In the genomic region with DNA sequence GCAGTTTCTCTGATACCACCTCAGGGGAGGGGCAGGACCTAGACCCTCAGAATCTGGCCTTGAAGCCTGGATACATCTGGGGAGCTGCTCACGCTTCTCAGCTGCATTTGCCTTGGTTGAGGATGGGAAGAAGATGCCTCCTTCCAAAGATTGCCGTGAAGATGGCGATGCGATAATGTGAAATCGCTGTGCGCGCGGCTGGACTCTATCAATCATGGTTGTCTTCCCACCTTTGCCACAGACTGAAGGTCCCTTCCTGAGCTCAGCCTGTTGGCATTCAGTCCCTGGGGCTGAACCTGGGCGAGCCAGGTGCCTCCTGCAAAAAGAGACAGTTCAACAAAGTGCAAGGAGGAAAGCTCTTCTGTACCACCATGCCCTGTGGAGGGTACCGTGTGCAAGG, we compare ENCODE assay signal across 22 cellular contexts.
DNase-seq lines count a peak whose midpoint lies in the region; ATAC-seq, FAIRE-seq and TF ChIP-seq lines count a peak whose summit lies in the region.
"Had no signal": no experiment of that assay in that cellular context is flagged by ENCODE, and none has a peak within 500 bp of the region (broad histone marks: within the 10 kb centered on the region; RNA-seq: fewer than 3 reads in every experiment).

No MANE protein-coding gene starts in this region.

- H3K4me3 Mint-ChIP-seq in MCF 10A (ENCODE audit: unreplicated experiment) (peak overlapping the region; percentile 21), progenitor cell of endocrine pancreas (ENCODE audit: low read depth) (no peak overlapping the region), WTC11 (no peak overlapping the region)
- H3K4me3 Mint-ChIP-seq: activated CD4-positive, alpha-beta memory T cell treated with anti-CD3 and anti-CD28 coated beads, Interleukin-2, amount 10 ng/mL, durations not matched to agents 7 days and 5 days; activated naive CD8-positive, alpha-beta T cell treated with anti-CD3 and anti-CD28 coated beads for 36 hours; activated T-cell treated with anti-CD3 and anti-CD28 coated beads, Interleukin-2, amount 50 U/mL, for 4 hours; nephron progenitor cell had no signal

- no peak for TF ChIP-seq CTCF in MCF 10A (IDR thresholded peaks at IDR 0.05; ENCODE audit: unreplicated experiment)
- TF ChIP-seq CTCF in mammary epithelial cell (conservative IDR thresholded peaks at IDR 0.05 in 1 of 2, IDR thresholded peaks at IDR 0.05 in 1 of 2; ENCODE audit: extremely low read depth in 1 of 2, insufficient read depth in 1 of 2, low read depth in 1 of 2, low read length in 2 of 2), result no peak
- TF ChIP-seq CTCF in HepG2 (CRISPR knock-in tag; IDR thresholded peaks at IDR 0.05), result no peak
- no peak for TF ChIP-seq CTCF in progenitor cell of endocrine pancreas (IDR thresholded peaks at IDR 0.05; ENCODE audit: unreplicated experiment)
- TF ChIP-seq CTCF in uterus (IDR thresholded peaks at IDR 0.05), result no peak
- TF ChIP-seq CTCF in WTC11 (IDR thresholded peaks at IDR 0.05), result no peak

- TF ChIP-seq EP300 in HepG2 (IDR thresholded peaks at IDR 0.05; ENCODE audit: low read depth in 2 of 2, low read length in 2 of 2), result no peak
- no peak for TF ChIP-seq EP300 in HepG2 (CRISPR knock-in tag; IDR thresholded peaks at IDR 0.05; ENCODE audit: borderline replicate concordance)

- H3K27me3 ChIP-seq in mammary epithelial cell (ENCODE audit: insufficient read depth, low read length) (no peaks in the 10 kb centered on the region), HepG2 (ENCODE audit: control insufficient read depth in 1 of 2, insufficient read depth in 2 of 2, low read length in 2 of 2) (no peaks in the 10 kb centered on the region), uterus (no peaks in the 10 kb centered on the region)
- H3K27me3 ChIP-seq: BE2C had no signal

- H3K79me2 ChIP-seq in mammary epithelial cell (ENCODE audit: insufficient read depth, low read length) (no peaks in the 10 kb centered on the region), HepG2 (ENCODE audit: insufficient read depth, low read length) (peaks cover 5% of the 10 kb centered on the region)

- no peak overlapping the region for H3K4me3 ChIP-seq in mammary epithelial cell (replicated peaks in 1 of 3; ENCODE audit: insufficient read depth in 1 of 3, low read depth in 2 of 3, low read length in 3 of 3)
- H3K4me3 ChIP-seq in HepG2 (replicated peaks in 1 of 3; ENCODE audit: insufficient read depth in 1 of 3, low read depth in 2 of 3, low read length in 3 of 3), result no peak overlapping the region; a peak in 1 of 6 replicates
- no peak overlapping the region for H3K4me3 ChIP-seq in uterus

- in situ Hi-C loops in mammary epithelial cell (cut with MboI; ENCODE audit: low sequenced_read_pairs in 2 of 2), result no loop called here
- in situ Hi-C loops in HepG2 (cut with HindIII; ENCODE audit: extremely low pct_ligation_motif_present, low pct_unique_long_range_greater_than_20kb), result no loop called here

- ATAC-seq in HepG2 (no peak), WTC11 (no peak), GM21576 (IDR thresholded peaks at IDR 0.05; ENCODE audit: unreplicated experiment) (no peak)
- ATAC-seq: activated T-cell treated with anti-CD3 and anti-CD28 coated beads, Interleukin-2, amount 50 U/mL, for 4 hours had no signal

- H3K4me1 ChIP-seq in mammary epithelial cell (ENCODE audit: insufficient read depth, low read length), result peaks cover 41% of the 10 kb centered on the region
- H3K4me1 ChIP-seq in HepG2 (ENCODE audit: insufficient read depth, low read length), result peaks cover 78% of the 10 kb centered on the region
- peaks cover 9 to 14% of the 10 kb centered on the region in 2 donors for H3K4me1 ChIP-seq in uterus
- H3K4me1 ChIP-seq: BE2C had no signal

- BruUV-seq in MCF 10A (replicated peaks; lab: Mats Ljungman, UMichigan), result no TSS peak
- BruUV-seq in mammary epithelial cell (replicated peaks; lab: Mats Ljungman, UMichigan), result no TSS peak
- BruUV-seq in HepG2 (replicated peaks; lab: Mats Ljungman, UMichigan), result no TSS peak

- H3K27ac ChIP-seq in mammary epithelial cell (ENCODE audit: insufficient read depth, low read depth, low read length) (no peak overlapping the region), HepG2 (ENCODE audit: extremely low read length, insufficient read depth, low read length) (peak overlapping the region; percentile 72), uterus (peak overlapping the region; percentile 88 to 94)
- H3K27ac ChIP-seq: 22Rv1, WERI-Rb-1 had no signal

- TF ChIP-seq POLR2A in HepG2 (IDR thresholded peaks at IDR 0.05; ENCODE audit: insufficient read depth in 1 of 2, low read depth in 2 of 2, low read length in 2 of 2) (no peak), uterus (IDR thresholded peaks at IDR 0.05) (no peak)

- H3K9me3 ChIP-seq in mammary epithelial cell (replicated peaks; ENCODE audit: insufficient read depth, low read length) (no peaks in the 10 kb centered on the region), HepG2 (ENCODE audit: low read length) (no peaks in the 10 kb centered on the region), uterus (no peaks in the 10 kb centered on the region)
- H3K9me3 ChIP-seq: BE2C had no signal

- H3K9me3 Mint-ChIP-seq in MCF 10A (ENCODE audit: unreplicated experiment) (no peaks in the 10 kb centered on the region), progenitor cell of endocrine pancreas (ENCODE audit: low read depth) (no peaks in the 10 kb centered on the region), WTC11 (no peaks in the 10 kb centered on the region)
- H3K9me3 Mint-ChIP-seq: activated CD4-positive, alpha-beta memory T cell treated with anti-CD3 and anti-CD28 coated beads, Interleukin-2, amount 10 ng/mL, durations not matched to agents 7 days and 5 days; activated naive CD8-positive, alpha-beta T cell treated with anti-CD3 and anti-CD28 coated beads for 36 hours; activated T-cell treated with anti-CD3 and anti-CD28 coated beads, Interleukin-2, amount 50 U/mL, for 4 hours; nephron progenitor cell had no signal

- POLR2A ChIA-PET in MCF 10A (lab: Yijun Ruan, JAX) (interaction anchor here (0.5 to 6.2 kb wide), 27 partner anchors 9 to 198 kb away, joined by 3 to 107 read pairs (median 6); no protein-coding TSS in a partner anchor), HepG2 (lab: Yijun Ruan, JAX) (interaction anchor here (0.7 to 1.3 kb wide), 2 partner anchors 14 to 242 kb away, joined by 3 to 4 read pairs; a partner anchor contains a TSS), WTC11 (lab: Charles Lee) (no interaction called here)

- H3K27me3 Mint-ChIP-seq in MCF 10A (ENCODE audit: insufficient read depth, unreplicated experiment) (no peaks in the 10 kb centered on the region), progenitor cell of endocrine pancreas (no peaks in the 10 kb centered on the region), WTC11 (ENCODE audit: low read depth) (no peaks in the 10 kb centered on the region; the same call in 1 of the 2 replicates)

- H3K9ac ChIP-seq in mammary epithelial cell (ENCODE audit: insufficient read depth, low read length) (no peak overlapping the region), HepG2 (ENCODE audit: insufficient read depth, low read depth, low read length) (no peak overlapping the region)

- H4K20me1 ChIP-seq in mammary epithelial cell (ENCODE audit: insufficient read depth, low read length) (no peaks in the 10 kb centered on the region), HepG2 (ENCODE audit: insufficient read depth, low read length) (no peaks in the 10 kb centered on the region)

- H3K27ac Mint-ChIP-seq in MCF 10A (ENCODE audit: low read depth, unreplicated experiment) (peak overlapping the region; percentile 91), progenitor cell of endocrine pancreas (peak overlapping the region; percentile 33), WTC11 (no peak overlapping the region)
- H3K27ac Mint-ChIP-seq: activated CD4-positive, alpha-beta memory T cell treated with anti-CD3 and anti-CD28 coated beads, Interleukin-2, amount 10 ng/mL, durations not matched to agents 7 days and 5 days; activated naive CD8-positive, alpha-beta T cell treated with anti-CD3 and anti-CD28 coated beads for 36 hours; nephron progenitor cell had no signal

- dilution Hi-C loops in mammary epithelial cell (cut with HindIII; ENCODE audit: low sequenced_read_pairs), result loop anchor here (5.0 kb wide), 1 partner anchor 191 kb away; no protein-coding TSS in a partner anchor

- H2AFZ ChIP-seq in mammary epithelial cell (ENCODE audit: low read depth, low read length) (no peak overlapping the region), HepG2 (ENCODE audit: low read length) (no peak overlapping the region)

- no peaks in the 10 kb centered on the region for H3K36me3 ChIP-seq in mammary epithelial cell (ENCODE audit: insufficient read depth, low read length)
- no peaks in the 10 kb centered on the region for H3K36me3 ChIP-seq in HepG2 (replicated peaks in 1 of 2; ENCODE audit: control insufficient read depth in 1 of 2, insufficient read depth in 2 of 2, low read length in 2 of 2)
- H3K36me3 ChIP-seq in uterus, result no peaks in the 10 kb centered on the region
- H3K36me3 ChIP-seq: BE2C, WERI-Rb-1 had no signal

- no peak for DNase-seq in MCF 10A (ENCODE audit: unreplicated experiment)
- no peak for DNase-seq in mammary epithelial cell
- DNase-seq in HepG2 (ENCODE audit: low spot score), result no peak
- no peak for DNase-seq in progenitor cell of endocrine pancreas (ENCODE audit: low spot score, unreplicated experiment)
- no peak for DNase-seq in uterus
- DNase-seq in WTC11 (ENCODE audit: low spot score), result no peak
- DNase-seq in amniotic stem cell (lab: John Stamatoyannopoulos, UW), result no peak
- DNase-seq: activated CD4-positive, alpha-beta memory T cell treated with anti-CD3 and anti-CD28 coated beads, Interleukin-2, amount 10 ng/mL, durations not matched to agents 7 days and 5 days; activated naive CD8-positive, alpha-beta T cell treated with anti-CD3 and anti-CD28 coated beads for 36 hours; activated T-cell treated with anti-CD3 and anti-CD28 coated beads, Interleukin-2, amount 50 U/mL, for 4 hours; BE2C; erythroblast; NCI-H1105; NCI-H524; nephron progenitor cell; retina; T-helper 2 cell; WERI-Rb-1 had no signal

- H3K4me2 ChIP-seq in mammary epithelial cell (ENCODE audit: insufficient read depth, low read depth, low read length) (no peak overlapping the region), HepG2 (ENCODE audit: low read depth, low read length) (0 out of 2 replicates have a peak overlapping the region, but pooled peaks have one; percentile 29)

- H3K36me3 Mint-ChIP-seq in MCF 10A (ENCODE audit: insufficient read depth, unreplicated experiment), result peaks cover 6% of the 10 kb centered on the region
- H3K36me3 Mint-ChIP-seq in progenitor cell of endocrine pancreas (ENCODE audit: insufficient read depth), result no peaks in the 10 kb centered on the region
- no peaks in the 10 kb centered on the region for H3K36me3 Mint-ChIP-seq in WTC11
- H3K36me3 Mint-ChIP-seq: activated naive CD8-positive, alpha-beta T cell treated with anti-CD3 and anti-CD28 coated beads for 36 hours had no signal

- H3K4me1 Mint-ChIP-seq in MCF 10A (ENCODE audit: insufficient read depth, unreplicated experiment), result peaks cover 43% of the 10 kb centered on the region
- peaks cover 26% of the 10 kb centered on the region for H3K4me1 Mint-ChIP-seq in progenitor cell of endocrine pancreas (ENCODE audit: low read depth)
- peaks cover 27% of the 10 kb centered on the region for H3K4me1 Mint-ChIP-seq in WTC11

- CTCF ChIA-PET in MCF 10A (lab: Yijun Ruan, JAX) (interaction anchor here (0.6 to 2.1 kb wide), 5 partner anchors 10 to 173 kb away, joined by 3 to 16 read pairs (median 7); no protein-coding TSS in a partner anchor), mammary epithelial cell (lab: Charles Lee; ENCODE audit: low non-redundant PET) (no interaction called here), HepG2 (lab: Yijun Ruan, JAX; ENCODE audit: low intra/inter-chr PET ratio, low total read pairs) (no interaction called here), WTC11 (lab: Charles Lee) (interaction anchor here (1.0 kb wide), 1 partner anchor 110 kb away, joined by 3 read pairs; no protein-coding TSS in a partner anchor)

- intact Hi-C loops in MCF 10A (cut with micrococcal nuclease), result no loop called here
- intact Hi-C loops in mammary epithelial cell (cut with micrococcal nuclease), result no loop called here
- intact Hi-C loops in HepG2 (cut with micrococcal nuclease; ENCODE audit: unreplicated experiment), result no loop called here
- intact Hi-C loops in uterus (cut with DNase I; ENCODE audit: low total_unique reads), result no loop called here

- no peak for TF ChIP-seq RAD21 in HepG2 (CRISPR knock-in tag; IDR thresholded peaks at IDR 0.05)

- no peak for FAIRE-seq in HepG2 (lab: Jason Lieb, UNC)
- FAIRE-seq: D721Med, H54 had no signal

- WGBS in mammary epithelial cell (ENCODE audit: low coverage, missing lambda C conversion rate), result 88% methylated on average over 10 of the region's 10 CpGs
- over 99% methylated on average over 10 of the region's 10 CpGs for WGBS in HepG2 (ENCODE audit: low lambda C conversion rate)

Comparison
In these comparisons a context has a peak if more than half of its experiments do, and no peak if none do; other contexts are left out.
1. CTCF ChIA-PET loops: an anchor here in MCF 10A (0.6 to 2.1 kb wide) and WTC11 (1.0 kb wide); none called in mammary epithelial cell and HepG2.